ENCODE assay signal across 9 cellular contexts in genomic region chr1:40076895-40077312, GRCh38. TPM values are rescaled to one million over a fixed set of nuclear protein-coding genes. Genes with fewer than 3 reads are reported as not detected.
A peak's percentile ranks its signal among the peaks of the same experiment; 100 is the strongest.
DNase-seq lines count a peak whose midpoint lies in the region; ATAC-seq and TF ChIP-seq lines count a peak whose summit lies in the region.
"Had no signal": no experiment of that assay in that cellular context is flagged by ENCODE, and none has a peak within 500 bp of the region (broad histone marks: within the 10 kb centered on the region; RNA-seq: fewer than 3 reads in every experiment).

No MANE protein-coding gene starts in this region.

- no peaks in the 10 kb centered on the region for H3K9me3 Mint-ChIP-seq in activated T-helper 2 cell treated with anti-CD3 and anti-CD28 coated beads, Interferon-gamma antibody, Interleukin-2, Interleukin-4, amounts not matched to agents 10 μg/mL and 5 μg/mL and 100 μg/mL, durations not matched to agents 14 hours and 24 hours and 36 hours

- H3K27ac Mint-ChIP-seq in activated T-helper 2 cell treated with anti-CD3 and anti-CD28 coated beads, Interferon-gamma antibody, Interleukin-2, Interleukin-4, amounts not matched to agents 10 μg/mL and 5 μg/mL and 100 μg/mL, durations not matched to agents 14 hours and 24 hours and 36 hours, result no peak overlapping the region

- peaks cover 26% of the 10 kb centered on the region for H3K36me3 ChIP-seq in mammary epithelial cell (ENCODE audit: insufficient read depth, low read length)
- H3K36me3 ChIP-seq in aorta (ENCODE audit: control insufficient read depth in 1 of 2, insufficient read depth in 2 of 2, low read length in 1 of 2), result peaks cover 7% of the 10 kb centered on the region in 2 donors

- H3K27me3 ChIP-seq in mammary epithelial cell (ENCODE audit: insufficient read depth, low read length) (no peaks in the 10 kb centered on the region), aorta (ENCODE audit: control insufficient read depth in 1 of 2, insufficient read depth in 2 of 2, low read length in 1 of 2) (no peaks in the 10 kb centered on the region)

- no peaks in the 10 kb centered on the region for H3K9me3 ChIP-seq in mammary epithelial cell (replicated peaks; ENCODE audit: insufficient read depth, low read length)
- H3K9me3 ChIP-seq in aorta (ENCODE audit: control insufficient read depth, low read length), result no peaks in the 10 kb centered on the region

- 59% methylated on average over 5 of the region's 5 CpGs for WGBS in mammary epithelial cell (ENCODE audit: low coverage, missing lambda C conversion rate)
- 62 to 63% methylated on average over 5 of the region's 5 CpGs for WGBS in aorta, 2 donors

- no TSS peak for BruUV-seq in mammary epithelial cell (replicated peaks; lab: Mats Ljungman, UMichigan)

- DNase-seq in Right ventricle myocardium inferior (ENCODE audit: missing footprints) (no peak), cardiac septum (ENCODE audit: low spot score) (no peak), mammary epithelial cell (peak; percentile 29), left colon (no peak), aorta (no peak)
- DNase-seq in activated T-helper 2 cell treated with anti-CD3 and anti-CD28 coated beads, Interferon-gamma antibody, Interleukin-2, Interleukin-4, amounts not matched to agents 10 μg/mL and 5 μg/mL and 100 μg/mL, durations not matched to agents 14 hours and 24 hours and 36 hours (ENCODE audit: low spot score), result no peak
- no peak for DNase-seq in stimulated activated CD4-positive, alpha-beta T cell treated with anti-CD3 and anti-CD28 coated beads, Interleukin-15, amount 100 ng/mL, for 24 hours
- DNase-seq: NCI-H2029 had no signal

- H4K20me1 ChIP-seq in mammary epithelial cell (ENCODE audit: insufficient read depth, low read length), result no peaks in the 10 kb centered on the region

- no peak overlapping the region for H3K9ac ChIP-seq in mammary epithelial cell (ENCODE audit: insufficient read depth, low read length)

- no peak for TF ChIP-seq CTCF in mammary epithelial cell (conservative IDR thresholded peaks at IDR 0.05 in 1 of 2, IDR thresholded peaks at IDR 0.05 in 1 of 2; ENCODE audit: extremely low read depth in 1 of 2, insufficient read depth in 1 of 2, low read depth in 1 of 2, low read length in 2 of 2)

- ATAC-seq in Right ventricle myocardium inferior (peak; percentile 17), left colon (peak; percentile 20), aorta (ENCODE audit: low FRiP score) (peak; percentile 57), GM19452 (IDR thresholded peaks at IDR 0.05; ENCODE audit: unreplicated experiment) (no peak)

- H3K4me1 ChIP-seq in mammary epithelial cell (ENCODE audit: insufficient read depth, low read length), result peaks cover 7% of the 10 kb centered on the region
- H3K4me1 ChIP-seq in aorta (ENCODE audit: control insufficient read depth in 1 of 2, insufficient read depth in 2 of 2, low read length in 2 of 2), result no peaks in the 10 kb centered on the region

- H3K27me3 Mint-ChIP-seq in activated T-helper 2 cell treated with anti-CD3 and anti-CD28 coated beads, Interferon-gamma antibody, Interleukin-2, Interleukin-4, amounts not matched to agents 10 μg/mL and 5 μg/mL and 100 μg/mL, durations not matched to agents 14 hours and 24 hours and 36 hours (ENCODE audit: low read depth), result no peaks in the 10 kb centered on the region

- H3K4me3 Mint-ChIP-seq in activated T-helper 2 cell treated with anti-CD3 and anti-CD28 coated beads, Interferon-gamma antibody, Interleukin-2, Interleukin-4, amounts not matched to agents 10 μg/mL and 5 μg/mL and 100 μg/mL, durations not matched to agents 14 hours and 24 hours and 36 hours (ENCODE audit: low read depth), result no peak overlapping the region

- peaks cover 68% of the 10 kb centered on the region for H3K36me3 Mint-ChIP-seq in activated T-helper 2 cell treated with anti-CD3 and anti-CD28 coated beads, Interferon-gamma antibody, Interleukin-2, Interleukin-4, amounts not matched to agents 10 μg/mL and 5 μg/mL and 100 μg/mL, durations not matched to agents 14 hours and 24 hours and 36 hours (ENCODE audit: low read depth)

- CTCF ChIA-PET in mammary epithelial cell (lab: Charles Lee; ENCODE audit: low non-redundant PET), result no interaction called here

- dilution Hi-C loops in mammary epithelial cell (cut with HindIII; ENCODE audit: low sequenced_read_pairs), result loop anchor here (25.0 kb wide), 1 partner anchor 260 kb away; no protein-coding TSS in a partner anchor

- no peak overlapping the region for H3K4me2 ChIP-seq in mammary epithelial cell (ENCODE audit: insufficient read depth, low read depth, low read length)

- intact Hi-C loops in Right ventricle myocardium inferior (cut with DNase I) (no loop called here), cardiac septum (cut with DNase I) (no loop called here), mammary epithelial cell (cut with micrococcal nuclease) (no loop called here), left colon (cut with DNase I, micrococcal nuclease) (no loop called here), aorta (cut with DNase I) (no loop called here)
- intact Hi-C loops in activated T-helper 2 cell treated with anti-CD3 and anti-CD28 coated beads, Interferon-gamma antibody, Interleukin-2, Interleukin-4, amounts not matched to agents 10 μg/mL and 5 μg/mL and 100 μg/mL, durations not matched to agents 14 hours and 24 hours and 36 hours (cut with micrococcal nuclease), result no loop called here

- no peak overlapping the region for H2AFZ ChIP-seq in mammary epithelial cell (ENCODE audit: low read depth, low read length)

- no peaks in the 10 kb centered on the region for H3K79me2 ChIP-seq in mammary epithelial cell (ENCODE audit: insufficient read depth, low read length)

- peaks cover 3% of the 10 kb centered on the region for H3K4me1 Mint-ChIP-seq in activated T-helper 2 cell treated with anti-CD3 and anti-CD28 coated beads, Interferon-gamma antibody, Interleukin-2, Interleukin-4, amounts not matched to agents 10 μg/mL and 5 μg/mL and 100 μg/mL, durations not matched to agents 14 hours and 24 hours and 36 hours (ENCODE audit: low read depth)

- H3K27ac ChIP-seq in mammary epithelial cell (ENCODE audit: insufficient read depth, low read depth, low read length) (no peak overlapping the region), aorta (ENCODE audit: low read depth in 1 of 2, low read length in 2 of 2) (no peak overlapping the region)

- H3K4me3 ChIP-seq in mammary epithelial cell (replicated peaks in 1 of 3; ENCODE audit: insufficient read depth in 1 of 3, low read depth in 2 of 3, low read length in 3 of 3), result no peak overlapping the region
- H3K4me3 ChIP-seq in aorta (ENCODE audit: low read length in 2 of 2), result no peak overlapping the region

- in situ Hi-C loops in mammary epithelial cell (cut with MboI; ENCODE audit: low sequenced_read_pairs in 2 of 2), result no loop called here

RNA-seq across cellular contexts. Expression of gene PPT1, which starts 20.1 kb away (rescaled TPM):
- 44.1 TPM for total RNA-seq in Right ventricle myocardium inferior
- 31.1 TPM for total RNA-seq in cardiac septum
- 10 to 100 TPM; 22.5 to 36.9 TPM for total RNA-seq in mammary epithelial cell
- 42.8 TPM for polyA plus RNA-seq in mammary epithelial cell
- polyA minus RNA-seq in mammary epithelial cell, result 108 TPM
- total RNA-seq in left colon, result 10 to 100 TPM; 17.5 to 28.6 TPM
- 10 to 100 TPM; 80.5 to 84.2 TPM for total RNA-seq in aorta
- polyA plus RNA-seq in aorta, result 10 to 100 TPM; 56.7 to 93.7 TPM
- 87.8 and 92.3 TPM in 2 replicates for total RNA-seq in activated T-helper 2 cell treated with anti-CD3 and anti-CD28 coated beads, Interferon-gamma antibody, Interleukin-2, Interleukin-4, amounts not matched to agents 10 μg/mL and 5 μg/mL and 100 μg/mL, durations not matched to agents 14 hours and 24 hours and 36 hours

RNA-seq across cellular contexts. Expression of gene CAP1, which starts 36.4 kb away (rescaled TPM):
- total RNA-seq in Right ventricle myocardium inferior, result 88.8 TPM
- 82.8 TPM for total RNA-seq in cardiac septum
- 100 to 1,000 TPM; 715 to 877 TPM for total RNA-seq in mammary epithelial cell
- polyA plus RNA-seq in mammary epithelial cell, result 788 TPM
- polyA minus RNA-seq in mammary epithelial cell, result 546 TPM
- total RNA-seq in left colon, result 100 to 1,000 TPM; 474 to 514 TPM
- total RNA-seq in aorta, result 100 to 1,000 TPM; 373 to 493 TPM
- 100 to 1,000 TPM; 209 to 269 TPM for polyA plus RNA-seq in aorta
- total RNA-seq in activated T-helper 2 cell treated with anti-CD3 and anti-CD28 coated beads, Interferon-gamma antibody, Interleukin-2, Interleukin-4, amounts not matched to agents 10 μg/mL and 5 μg/mL and 100 μg/mL, durations not matched to agents 14 hours and 24 hours and 36 hours, result 512 and 520 TPM in 2 replicates
